ENCODE assay signal across 20 cellular contexts in genomic region chr3:169116056-169116693, GRCh38.
"Had no signal": no experiment of that assay in that cellular context is flagged by ENCODE, and none has a peak within 500 bp of the region (broad histone marks: within the 10 kb centered on the region; RNA-seq: fewer than 3 reads in every experiment).

No MANE protein-coding gene starts in this region.

- H3K9me3 ChIP-seq: body of pancreas, tibial artery had no signal

- H3K36me3 ChIP-seq: cardiac muscle cell, tibial artery had no signal

- FAIRE-seq: endometrium had no signal

- ATAC-seq: activated CD4-positive, CD25-positive, alpha-beta regulatory T cell treated with anti-CD3 and anti-CD28 coated beads, Interleukin-2, amount 50 U/mL, for 24 hours; activated CD8-positive, alpha-beta memory T cell treated with anti-CD3 and anti-CD28 coated beads, Interleukin-2, amount 10 ng/mL, durations not matched to agents 7 days and 5 days; activated CD8-positive, alpha-beta T cell treated with anti-CD3 and anti-CD28 coated beads for 36 hours; body of pancreas; foreskin keratinocyte had no signal

- H3K27me3 ChIP-seq: body of pancreas, cardiac muscle cell, foreskin keratinocyte, tibial artery had no signal

- DNase-seq: activated CD4-positive, alpha-beta T cell treated with anti-CD3 and anti-CD28 coated beads, Interleukin-2, amount 10 ng/mL, durations not matched to agents 7 days and 5 days; activated CD8-positive, alpha-beta memory T cell treated with anti-CD3 and anti-CD28 coated beads, Interleukin-2, amount 10 ng/mL, durations not matched to agents 7 days and 5 days; activated CD8-positive, alpha-beta T cell treated with anti-CD3 and anti-CD28 coated beads for 36 hours; activated effector memory CD4-positive, alpha-beta T cell treated with anti-CD3 and anti-CD28 coated beads, Interleukin-2, amount 50 U/mL, for 16 hours; activated T-cell treated with anti-CD3 and anti-CD28 coated beads for 4 hours; anterior cingulate cortex; effector CD4-positive, alpha-beta T cell; erythroblast; foreskin keratinocyte; hippocampal formation; kidney glomerular epithelial cell; naive B cell; nucleus accumbens; stimulated activated CD4-positive, alpha-beta T cell treated with anti-CD3 and anti-CD28 coated beads, Interleukin-1b, Interleukin-23, amount 100 ng/mL, for 48 hours; tibial artery had no signal

- H3K4me3 ChIP-seq: body of pancreas, cardiac muscle cell, tibial artery had no signal

- H3K27ac ChIP-seq: cardiac muscle cell, foreskin keratinocyte, tibial artery, VCaP had no signal

- H3K4me1 ChIP-seq: tibial artery had no signal
